ENCODE assay signal across 2 cellular contexts in the genomic region with DNA sequence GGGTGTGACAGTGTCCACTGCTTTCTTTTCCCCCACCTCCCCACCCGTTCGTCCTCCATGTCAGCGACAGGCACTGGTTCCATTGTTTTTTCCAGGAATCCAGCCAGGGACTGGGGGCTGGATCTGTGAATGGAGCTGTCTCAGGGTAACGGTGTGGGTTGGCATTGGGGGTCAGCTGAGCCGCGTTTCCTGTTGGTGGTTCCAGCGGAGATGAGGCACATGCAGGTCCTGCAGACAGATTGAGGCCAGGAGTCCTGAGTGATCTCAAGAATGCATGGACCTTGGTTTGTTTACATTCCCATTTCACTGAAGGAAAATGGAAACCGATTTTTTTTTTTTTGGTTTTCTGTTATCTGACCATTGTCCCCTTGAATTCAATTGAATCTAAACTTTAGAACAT.
TF ChIP-seq lines count a peak whose summit lies in the region.

No MANE protein-coding gene starts in this region.

TF ChIP-seq in HepG2, 621 proteins besides CTCF, POLR2A, EP300 and RAD21:
- TF ChIP-seq KMT2A (CRISPR knock-in tag; IDR thresholded peaks at IDR 0.05) (no peak), ZBTB7B (CRISPR knock-in tag; IDR thresholded peaks at IDR 0.05) (no peak), ZNF256 (CRISPR knock-in tag; conservative IDR thresholded peaks at IDR 0.05) (no peak), SMARCE1 (IDR thresholded peaks at IDR 0.05; ENCODE audit: borderline replicate concordance) (no peak), FOXK2 (IDR thresholded peaks at IDR 0.05) (no peak), IRF1 (CRISPR knock-in tag; IDR thresholded peaks at IDR 0.05; ENCODE audit: low read depth) (no peak), ZNF775 (CRISPR knock-in tag; IDR thresholded peaks at IDR 0.05; ENCODE audit: borderline replicate concordance) (no peak), ZNF781 (CRISPR knock-in tag; IDR thresholded peaks at IDR 0.05; ENCODE audit: borderline replicate concordance, not compliant biosample characterization) (no peak)

TF ChIP-seq in IMR-90, 13 proteins besides CTCF, POLR2A, EP300 and RAD21:
- TF ChIP-seq RFX5 (IDR thresholded peaks at IDR 0.05; ENCODE audit: low read depth, low read length), result no peak
- peak; percentile 8; the same call in 1 of the 2 replicates for TF ChIP-seq BHLHE40 (IDR thresholded peaks at IDR 0.05; ENCODE audit: low read depth, low read length)
